In the genomic region with DNA sequence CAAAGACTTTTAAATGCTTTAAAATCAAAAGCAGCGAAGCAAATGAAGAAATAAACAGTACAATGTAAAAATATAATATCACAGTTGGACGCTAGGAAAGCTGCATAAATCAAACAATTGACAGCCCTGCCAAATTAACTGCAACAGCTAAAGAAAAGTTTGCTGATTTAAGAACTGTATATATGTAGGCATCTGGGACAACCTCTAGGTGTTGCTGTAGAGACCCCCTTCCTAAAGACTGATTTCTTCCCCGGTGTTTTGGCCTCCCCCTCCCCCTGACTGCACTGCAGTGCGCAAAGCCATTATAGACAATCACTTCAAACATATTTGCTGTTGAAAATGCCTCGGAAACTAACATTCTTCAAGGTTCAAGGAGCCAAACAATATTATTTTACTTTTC, we compare ENCODE assay signal across 8 cellular contexts. TPM values are rescaled to one million over a fixed set of nuclear protein-coding genes. Genes with fewer than 3 reads are reported as not detected.
DNase-seq lines count a peak whose midpoint lies in the region; ATAC-seq, FAIRE-seq and TF ChIP-seq lines count a peak whose summit lies in the region.

No MANE protein-coding gene starts in this region.

- WGBS in H1 (ENCODE audit: extremely low coverage in 1 of 2, insufficient coverage in 1 of 2, insufficient read length in 1 of 2, insufficient replicate concordance in 2 of 2, low coverage in 1 of 2, low lambda C conversion rate in 2 of 2, missing lambda C conversion rate in 1 of 2), 2 experiments: 3% methylated on average over 5 of the region's 5 CpGs; no CpG with 5 or more reads in 1 of the 2 experiments

- DNase-seq in NK-92 treated with Interleukin-12 subunit alpha and Interleukin-12 subunit beta, amount 100 ng/mL, for 24 hours (lab: John Stamatoyannopoulos, UW): peak; percentile 5
- DNase-seq in NK-92 (lab: John Stamatoyannopoulos, UW; ENCODE audit: unreplicated experiment) (no peak), SJCRH30 (peak; percentile 33 to 63), H1 (ENCODE audit: low read depth in 1 of 2, low spot score in 2 of 2) (no peak), COLO668 (lab: John Stamatoyannopoulos, UW; ENCODE audit: unreplicated experiment) (no peak)

- H2BK20ac ChIP-seq in H1 (ENCODE audit: low read length): no peak overlapping the region

- H3K9me2 ChIP-seq in neural cell (ENCODE audit: insufficient read depth, low read length): no peaks in the 10 kb centered on the region

- H3K18ac ChIP-seq in H1 (ENCODE audit: extremely low read depth, low read length): no peak overlapping the region

- TF ChIP-seq CTCF in H1 (IDR thresholded peaks at IDR 0.05; ENCODE audit: control extremely low read depth in 1 of 3, insufficient read depth in 1 of 3, low read depth in 1 of 3, low read length in 3 of 3) (peak; percentile 21 to 69 (median 46); a peak in 3 of 4 replicates), neural cell (IDR thresholded peaks at IDR 0.05; ENCODE audit: poor library complexity, severe bottlenecking) (peak; percentile 78)

- TF ChIP-seq EP300 in H1 (IDR thresholded peaks at IDR 0.05; ENCODE audit: borderline replicate concordance in 1 of 2, low read depth in 2 of 2, low read length in 2 of 2) (no peak), neural cell (conservative IDR thresholded peaks at IDR 0.05; ENCODE audit: poor library complexity, severe bottlenecking) (no peak)

- H3K4me3 ChIP-seq in SJCRH30 (peak overlapping the region; percentile 68), H1 (ENCODE audit: extremely low read depth in 1 of 4, insufficient read depth in 2 of 4, low read depth in 3 of 4, low read length in 4 of 4) (peak overlapping the region; percentile 66 to 85 (median 80)), neural cell (ENCODE audit: low read length) (peak overlapping the region; percentile 90)

- TF ChIP-seq POLR2A in H1 (IDR thresholded peaks at IDR 0.05; ENCODE audit: control extremely low read depth in 1 of 2, low read depth in 2 of 2, low read length in 2 of 2): no peak

- H3K9ac ChIP-seq in H1 (replicated peaks in 1 of 4; ENCODE audit: extremely low read depth in 1 of 4, low read depth in 3 of 4, low read length in 3 of 4) (peak overlapping the region in 1 of 4 experiments; percentile 64; a peak in 1 of 7 replicates), neural cell (ENCODE audit: low read length) (peak overlapping the region; percentile 86)

- peak; percentile 45 for ATAC-seq in HG03159 (IDR thresholded peaks at IDR 0.05; ENCODE audit: unreplicated experiment)
- ATAC-seq in HG03521 (IDR thresholded peaks at IDR 0.05; ENCODE audit: unreplicated experiment): no peak

- no peak overlapping the region for H2BK15ac ChIP-seq in H1 (ENCODE audit: low read length)

- no peak overlapping the region for H3K27ac ChIP-seq in SJCRH30
- no peak overlapping the region for H3K27ac ChIP-seq in H1 (ENCODE audit: low read depth, low read length)
- peak overlapping the region; percentile 76 for H3K27ac ChIP-seq in neural cell (ENCODE audit: low read length)

- H3K23ac ChIP-seq in H1 (ENCODE audit: insufficient read length): no peak overlapping the region

- peaks cover 15% of the 10 kb centered on the region for H3K23me2 ChIP-seq in H1 (ENCODE audit: low read depth, low read length)

- H3K9me3 ChIP-seq in SJCRH30 (replicated peaks) (no peaks in the 10 kb centered on the region), H1 (ENCODE audit: insufficient read depth in 2 of 2, low read depth in 1 of 2, low read length in 1 of 2) (no peaks in the 10 kb centered on the region), neural cell (ENCODE audit: low read length) (no peaks in the 10 kb centered on the region)

- H2BK120ac ChIP-seq in H1 (replicated peaks; ENCODE audit: low read depth, low read length): no peak overlapping the region

- H3K79me1 ChIP-seq in H1 (ENCODE audit: low read depth, low read length): no peaks in the 10 kb centered on the region; the same call in 1 of the 2 replicates

- H3K79me2 ChIP-seq in H1 (ENCODE audit: control insufficient read depth in 1 of 2, insufficient read depth in 2 of 2, low read length in 2 of 2) (peaks cover 0 to 32% of the 10 kb centered on the region in 2 experiments; a peak in 2 of 4 replicates), neural cell (replicated peaks; ENCODE audit: insufficient read depth, low read length) (peaks cover 41% of the 10 kb centered on the region)

- no peak overlapping the region for H3K4ac ChIP-seq in H1 (replicated peaks; ENCODE audit: insufficient read length, low read depth, low read length)

- no peak overlapping the region for H2BK12ac ChIP-seq in H1 (ENCODE audit: low read depth, low read length)

- H3K36me3 ChIP-seq in SJCRH30: no peaks in the 10 kb centered on the region
- H3K36me3 ChIP-seq in H1 (ENCODE audit: control insufficient read depth in 2 of 4, insufficient read depth in 4 of 4, low read length in 3 of 4): no peaks in the 10 kb centered on the region
- H3K36me3 ChIP-seq in neural cell (ENCODE audit: insufficient read depth, low read length): no peaks in the 10 kb centered on the region

- TF ChIP-seq RAD21 in H1 (IDR thresholded peaks at IDR 0.05 in 1 of 2, conservative IDR thresholded peaks at IDR 0.05 in 1 of 2; ENCODE audit: low read depth in 2 of 2, low read length in 2 of 2) (peak; percentile 21 to 45; a peak in 2 of 4 replicates), neural cell (conservative IDR thresholded peaks at IDR 0.05) (peak; percentile 47)

- H4K91ac ChIP-seq in H1 (replicated peaks; ENCODE audit: insufficient read length, low read length): no peak overlapping the region

- H3K4me1 ChIP-seq in SJCRH30: no peaks in the 10 kb centered on the region
- H3K4me1 ChIP-seq in H1 (replicated peaks in 1 of 4; ENCODE audit: control insufficient read depth in 3 of 4, insufficient read depth in 4 of 4, low read length in 3 of 4): peaks cover 4 to 13% (median 11%) of the 10 kb centered on the region in 4 experiments; a peak in 6 of 7 replicates

- H2AFZ ChIP-seq in H1 (ENCODE audit: low read length) (no peak overlapping the region), neural cell (ENCODE audit: low read depth, low read length) (peak overlapping the region; percentile 47)

- H2BK5ac ChIP-seq in H1 (ENCODE audit: low read depth, low read length): no peak overlapping the region

- no peak overlapping the region for H3K14ac ChIP-seq in H1 (ENCODE audit: insufficient read length)

- H3K27me3 ChIP-seq in SJCRH30: no peaks in the 10 kb centered on the region
- no peaks in the 10 kb centered on the region; a peak in 1 of 7 replicates for H3K27me3 ChIP-seq in H1 (replicated peaks in 1 of 4; ENCODE audit: control insufficient read depth in 3 of 4, extremely low read depth in 1 of 4, insufficient read depth in 3 of 4, low read length in 3 of 4)
- no peaks in the 10 kb centered on the region for H3K27me3 ChIP-seq in neural cell (ENCODE audit: insufficient read depth, low read depth, low read length)

- CTCF ChIA-PET in H1 (lab: Charles Lee; ENCODE audit: partially characterized antibody): interaction anchor here (0.6 to 2.9 kb wide), 32 partner anchors 8 to 933 kb away, joined by 3 to 23 read pairs (median 4); partner anchors contain the start of gene TTK

- no peak overlapping the region for H2AK5ac ChIP-seq in H1 (ENCODE audit: low read depth, low read length)

- peak overlapping the region; percentile 77 to 94 for H3K4me2 ChIP-seq in H1 (ENCODE audit: insufficient read depth in 1 of 2, low read depth in 2 of 2, low read length in 2 of 2)
- H3K4me2 ChIP-seq in neural cell (ENCODE audit: low read length): peak overlapping the region; percentile 77

- H4K5ac ChIP-seq in H1 (ENCODE audit: insufficient read length, low read depth, low read length): no peak overlapping the region

- H4K20me1 ChIP-seq in H1 (replicated peaks in 1 of 2; ENCODE audit: control insufficient read depth in 1 of 2, insufficient read depth in 2 of 2, low read length in 2 of 2): peaks cover 0 to 4% of the 10 kb centered on the region in 2 experiments
- no peaks in the 10 kb centered on the region for H4K20me1 ChIP-seq in neural cell (ENCODE audit: insufficient read depth)

- no peak for FAIRE-seq in H1 (lab: Jason Lieb, UNC)

- no peaks in the 10 kb centered on the region for H3F3A ChIP-seq in neural cell (ENCODE audit: insufficient read depth, low read length, poor library complexity, severe bottlenecking)

- no peak overlapping the region for H4K8ac ChIP-seq in H1 (ENCODE audit: extremely low read depth, insufficient read depth, low read length)

- POLR2A ChIA-PET in H1 (lab: Charles Lee; ENCODE audit: partially characterized antibody): interaction anchor here (0.6 to 1.7 kb wide), 7 partner anchors 13 to 224 kb away, joined by 3 to 12 read pairs (median 4); partner anchors contain the start of genes BCKDHB and TTK

- H3K56ac ChIP-seq in H1 (replicated peaks; ENCODE audit: insufficient read length, low read depth, low read length): no peak overlapping the region

TF ChIP-seq in H1, 55 proteins besides CTCF, POLR2A, EP300 and RAD21 (continues in another document):
- TF ChIP-seq ZNF274 (IDR thresholded peaks at IDR 0.05; ENCODE audit: borderline replicate concordance, extremely low read depth, low read length): no peak

TF ChIP-seq in neural cell, 6 proteins besides CTCF, POLR2A, EP300 and RAD21 (continues in another document):
- peak; percentile 40 for TF ChIP-seq SMC3 (conservative IDR thresholded peaks at IDR 0.05; ENCODE audit: poor library complexity)

RNA-seq across cellular contexts. Expression of gene ELOVL4, which starts 1.1 kb away (rescaled TPM):
- 8.7 and 9.6 TPM in 2 replicates for total RNA-seq in SJCRH30 (2014; rRNA removed; shearing (Covaris generic))
- 15.0 and 15.1 TPM in 2 replicates for total RNA-seq in H1 (2021; fragmentation: NEBNext Ultra II Directional; extraction: Animal tissue kit (Norgen Biotek cat#: 25700))
- polyA plus RNA-seq in H1 (2011; rRNA removed): 1.8 and 2.0 TPM in 2 replicates
- 3.0 TPM for polyA plus RNA-seq in H1 (2011; cell fraction: cytosol; rRNA removed)
- 1.1 TPM for polyA plus RNA-seq in H1 (2011; cell fraction: nucleus; rRNA removed)
- 4.6 to 10.6 TPM (median 5.9 TPM) in 4 replicates for polyA plus RNA-seq in H1 (2012, experiment 1 of 2)
- polyA plus RNA-seq in H1 (2012, experiment 2 of 2): 2.0 TPM
- 15.3 TPM for polyA plus RNA-seq in H1 (2013, experiment 1 of 2)
- 17.1 TPM for polyA plus RNA-seq in H1 (2013, experiment 2 of 2)
- 3.2 and 3.8 TPM in 2 replicates for polyA minus RNA-seq in H1 (2011; rRNA and poly(A)+ RNA removed)
- polyA minus RNA-seq in H1 (2011; cell fraction: cytosol; rRNA and poly(A)+ RNA removed): 6.2 TPM
- polyA minus RNA-seq in H1 (2011; cell fraction: nucleus; rRNA and poly(A)+ RNA removed): 3.4 TPM
- polyA plus RNA-seq in neural cell: 43.1 and 47.9 TPM in 2 replicates
- 61.1 and 64.1 TPM in 2 replicates for polyA minus RNA-seq in neural cell

RNA-seq across cellular contexts. Expression of gene TTK, which starts 58.2 kb away (rescaled TPM):
- total RNA-seq in SJCRH30 (2014; rRNA removed; shearing (Covaris generic)): 71.9 and 82.2 TPM in 2 replicates
- 62.2 and 63.2 TPM in 2 replicates for total RNA-seq in H1 (2021; fragmentation: NEBNext Ultra II Directional; extraction: Animal tissue kit (Norgen Biotek cat#: 25700))
- polyA plus RNA-seq in H1 (2011; rRNA removed): 6.3 and 11.9 TPM in 2 replicates
- polyA plus RNA-seq in H1 (2011; cell fraction: cytosol; rRNA removed): 18.0 TPM
- 7.1 TPM for polyA plus RNA-seq in H1 (2011; cell fraction: nucleus; rRNA removed)
- polyA plus RNA-seq in H1 (2012, experiment 1 of 2): 17.4 to 40.2 TPM (median 21.4 TPM) in 4 replicates
- polyA plus RNA-seq in H1 (2012, experiment 2 of 2): 2.8 TPM
- polyA plus RNA-seq in H1 (2013, experiment 1 of 2): 42.2 TPM
- 39.6 TPM for polyA plus RNA-seq in H1 (2013, experiment 2 of 2)
- polyA minus RNA-seq in H1 (2011; rRNA and poly(A)+ RNA removed): 23.2 and 38.5 TPM in 2 replicates
- 25.9 TPM for polyA minus RNA-seq in H1 (2011; cell fraction: cytosol; rRNA and poly(A)+ RNA removed)
- 49.3 TPM for polyA minus RNA-seq in H1 (2011; cell fraction: nucleus; rRNA and poly(A)+ RNA removed)
- 1.2 and 1.5 TPM in 2 replicates for polyA plus RNA-seq in neural cell
- polyA minus RNA-seq in neural cell: 3.0 and 3.2 TPM in 2 replicates

Comparison
In these comparisons a context has a peak if more than half of its experiments do, and no peak if none do; other contexts are left out.
1. DNase-seq: peak in NK-92 treated with Interleukin-12 subunit alpha and Interleukin-12 subunit beta, amount 100 ng/mL, for 24 hours (single experiment) and SJCRH30 (2 of 2); none in NK-92 (single experiment), H1 (0 of 2) and COLO668 (single experiment).
2. Peak in every context shown above with its lines, with median percentiles within 50 percentile points of each other: H3K4me3 ChIP-seq.